Comparison of ENCODE assay signal across 7 cellular contexts in genomic region chr5:91311168-91311696, GRCh38.
A peak's percentile ranks its signal among the peaks of the same experiment; 100 is the strongest.
DNase-seq lines count a peak whose midpoint lies in the region; ATAC-seq lines count a peak whose summit lies in the region.

No MANE protein-coding gene starts in this region.

- H3K4me1 Mint-ChIP-seq in IgD-negative memory B cell = peaks cover 31 to 38% (median 35%) of the 10 kb centered on the region in 3 donors
- H3K4me1 Mint-ChIP-seq in stimulated activated naive CD8-positive, alpha-beta T cell treated with anti-CD3 and anti-CD28 coated beads, Interleukin-15, Interleukin-2, amounts not matched to agents 100 ng/mL and 50 ng/mL, for 24 hours (ENCODE audit: low read depth) = peaks cover 50% of the 10 kb centered on the region

- H3K4me3 Mint-ChIP-seq in IgD-negative memory B cell = peak overlapping the region in 2 of 4 donors; percentile 50 to 75
- peak overlapping the region; percentile 79 for H3K4me3 Mint-ChIP-seq in stimulated activated naive CD8-positive, alpha-beta T cell treated with anti-CD3 and anti-CD28 coated beads, Interleukin-15, Interleukin-2, amounts not matched to agents 100 ng/mL and 50 ng/mL, for 24 hours

- peak overlapping the region; percentile 53 for H3K27ac ChIP-seq in effector memory CD4-positive, alpha-beta T cell (ENCODE audit: insufficient read depth, low read length, poor library complexity, severe bottlenecking)

- no peaks in the 10 kb centered on the region for H3K9me3 ChIP-seq in effector memory CD4-positive, alpha-beta T cell (ENCODE audit: control insufficient read depth, low read length)

- H3K4me1 ChIP-seq in effector memory CD4-positive, alpha-beta T cell (ENCODE audit: control insufficient read depth, insufficient read depth, low read length, poor library complexity, severe bottlenecking) = peaks cover 24% of the 10 kb centered on the region

- peak overlapping the region; percentile 0 for H3K4me3 ChIP-seq in effector memory CD4-positive, alpha-beta T cell (ENCODE audit: insufficient read depth, low read depth, low read length, poor library complexity, severe bottlenecking)

- DNase-seq in effector memory CD4-positive, alpha-beta T cell = no peak
- no peak for DNase-seq in dermis blood vessel endothelial cell
- no peak for DNase-seq in stimulated activated CD4-positive, alpha-beta T cell treated with anti-CD3 and anti-CD28 coated beads, Interleukin-12 subunit alpha, Interleukin-12 subunit beta, amount 100 ng/mL, for 4 hours

- H3K27me3 ChIP-seq in effector memory CD4-positive, alpha-beta T cell (replicated peaks; ENCODE audit: control insufficient read depth, insufficient read depth, low read length, poor library complexity, severe bottlenecking) = no peaks in the 10 kb centered on the region

- H3K27ac Mint-ChIP-seq in IgD-negative memory B cell = peak overlapping the region; percentile 32 to 92 (median 58)
- H3K27ac Mint-ChIP-seq in stimulated activated naive CD8-positive, alpha-beta T cell treated with anti-CD3 and anti-CD28 coated beads, Interleukin-15, Interleukin-2, amounts not matched to agents 100 ng/mL and 50 ng/mL, for 24 hours = peak overlapping the region; percentile 88

- peaks cover 2% of the 10 kb centered on the region for H3K36me3 Mint-ChIP-seq in IgD-negative memory B cell
- peaks cover 7% of the 10 kb centered on the region for H3K36me3 Mint-ChIP-seq in stimulated activated naive CD8-positive, alpha-beta T cell treated with anti-CD3 and anti-CD28 coated beads, Interleukin-15, Interleukin-2, amounts not matched to agents 100 ng/mL and 50 ng/mL, for 24 hours (ENCODE audit: low read depth)

- ATAC-seq in GM21529 (IDR thresholded peaks at IDR 0.05; ENCODE audit: unreplicated experiment) (peak; percentile 5), GM19035 (IDR thresholded peaks at IDR 0.05; ENCODE audit: unreplicated experiment) (no peak)

- no peaks in the 10 kb centered on the region for H3K36me3 ChIP-seq in effector memory CD4-positive, alpha-beta T cell (ENCODE audit: control insufficient read depth, insufficient read depth, low read length)

- H3K27me3 Mint-ChIP-seq in IgD-negative memory B cell = no peaks in the 10 kb centered on the region
- H3K27me3 Mint-ChIP-seq in stimulated activated naive CD8-positive, alpha-beta T cell treated with anti-CD3 and anti-CD28 coated beads, Interleukin-15, Interleukin-2, amounts not matched to agents 100 ng/mL and 50 ng/mL, for 24 hours = no peaks in the 10 kb centered on the region

- H3K9me3 Mint-ChIP-seq in IgD-negative memory B cell = no peaks in the 10 kb centered on the region
- H3K9me3 Mint-ChIP-seq in stimulated activated naive CD8-positive, alpha-beta T cell treated with anti-CD3 and anti-CD28 coated beads, Interleukin-15, Interleukin-2, amounts not matched to agents 100 ng/mL and 50 ng/mL, for 24 hours = peaks cover 3% of the 10 kb centered on the region
